1 cellular context compared by ENCODE assay signal in genomic region chr2:118687698-118688097, GRCh38.
TF ChIP-seq lines count a peak whose summit lies in the region.

No MANE protein-coding gene starts in this region.

TF ChIP-seq in HepG2, 621 proteins besides CTCF, POLR2A, EP300 and RAD21:
- TF ChIP-seq GATAD1 (CRISPR knock-in tag; IDR thresholded peaks at IDR 0.05) = no peak
- TF ChIP-seq CEBPB (IDR thresholded peaks at IDR 0.05; ENCODE audit: borderline replicate concordance, low read depth, low read length) = peak; percentile 74; the same call in 1 of the 2 replicates
- no peak for TF ChIP-seq SOX13 (IDR thresholded peaks at IDR 0.05)
- no peak for TF ChIP-seq SOX13 (CRISPR knock-in tag; conservative IDR thresholded peaks at IDR 0.05 in 1 of 2, IDR thresholded peaks at IDR 0.05 in 1 of 2)
- no peak for TF ChIP-seq RBFOX2 (IDR thresholded peaks at IDR 0.05; ENCODE audit: low read depth, low read length)
